ENCODE assay signal across 8 cellular contexts in genomic region chr13:36819064-36819810, GRCh38. TPM values are rescaled to one million over a fixed set of nuclear protein-coding genes. Genes with fewer than 3 reads are reported as not detected.
A peak's percentile ranks its signal among the peaks of the same experiment; 100 is the strongest.
DNase-seq lines count a peak whose midpoint lies in the region; ATAC-seq lines count a peak whose summit lies in the region.

A gene with protein sequence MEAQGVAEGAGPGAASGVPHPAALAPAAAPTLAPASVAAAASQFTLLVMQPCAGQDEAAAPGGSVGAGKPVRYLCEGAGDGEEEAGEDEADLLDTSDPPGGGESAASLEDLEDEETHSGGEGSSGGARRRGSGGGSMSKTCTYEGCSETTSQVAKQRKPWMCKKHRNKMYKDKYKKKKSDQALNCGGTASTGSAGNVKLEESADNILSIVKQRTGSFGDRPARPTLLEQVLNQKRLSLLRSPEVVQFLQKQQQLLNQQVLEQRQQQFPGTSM (plus strand): TSS chr13:36819222. CDS start chr13:36819358, 136 bp downstream.

- H3K9me3 ChIP-seq in NT2/D1 (ENCODE audit: insufficient read depth, low read length), result no peaks in the 10 kb centered on the region
- H3K9me3 ChIP-seq in endocrine pancreas (ENCODE audit: control insufficient read depth, low read length), result no peaks in the 10 kb centered on the region

- CTCF ChIA-PET in activated CD8-positive, alpha-beta memory T cell treated with anti-CD3 and anti-CD28 coated beads, Interleukin-2, amount 10 ng/mL, durations not matched to agents 7 days and 5 days (lab: Charles Lee), result interaction anchor here (1.0 kb wide), 1 partner anchor 180 kb away, joined by 3 read pairs; the partner anchor contains the start of gene ALG5

- ATAC-seq in GM19467 (IDR thresholded peaks at IDR 0.05; ENCODE audit: unreplicated experiment), result peak; percentile 89
- ATAC-seq in activated CD8-positive, alpha-beta memory T cell treated with anti-CD3 and anti-CD28 coated beads, Interleukin-2, amount 10 ng/mL, durations not matched to agents 7 days and 5 days, result peak; percentile 92

- peaks cover 16% of the 10 kb centered on the region for H3K36me3 Mint-ChIP-seq in activated CD8-positive, alpha-beta memory T cell treated with anti-CD3 and anti-CD28 coated beads, Interleukin-2, amount 10 ng/mL, durations not matched to agents 7 days and 5 days

- peaks cover 49% of the 10 kb centered on the region for H3K4me1 Mint-ChIP-seq in activated CD8-positive, alpha-beta memory T cell treated with anti-CD3 and anti-CD28 coated beads, Interleukin-2, amount 10 ng/mL, durations not matched to agents 7 days and 5 days

- no peaks in the 10 kb centered on the region for H3K9me3 Mint-ChIP-seq in activated CD8-positive, alpha-beta memory T cell treated with anti-CD3 and anti-CD28 coated beads, Interleukin-2, amount 10 ng/mL, durations not matched to agents 7 days and 5 days (ENCODE audit: low read depth)

- peak within 1 kb of the TSS; percentile 98 for H3K27ac Mint-ChIP-seq in activated CD8-positive, alpha-beta memory T cell treated with anti-CD3 and anti-CD28 coated beads, Interleukin-2, amount 10 ng/mL, durations not matched to agents 7 days and 5 days

- H3K4me3 ChIP-seq in NT2/D1 (ENCODE audit: insufficient read length, low read depth), result peak within 1 kb of the TSS; percentile 58
- H3K4me3 ChIP-seq in endocrine pancreas (ENCODE audit: control insufficient read depth, insufficient read depth, low read length), result peak within 1 kb of the TSS; percentile 92

- H3K4me3 Mint-ChIP-seq in activated CD8-positive, alpha-beta memory T cell treated with anti-CD3 and anti-CD28 coated beads, Interleukin-2, amount 10 ng/mL, durations not matched to agents 7 days and 5 days, result peak within 1 kb of the TSS; percentile 88

- DNase-seq in COR-L47 (lab: John Stamatoyannopoulos, UW) (peak; percentile 82), HPDE6-E6E7 (ENCODE audit: extremely low spot score) (peak; percentile 51), NT2/D1 (ENCODE audit: low read depth, low spot score) (peak; percentile 72), midbrain (lab: John Stamatoyannopoulos, UW) (peak; percentile 93)
- DNase-seq in activated CD8-positive, alpha-beta memory T cell treated with anti-CD3 and anti-CD28 coated beads, Interleukin-2, amount 10 ng/mL, durations not matched to agents 7 days and 5 days, result peak; percentile 94
- peak; percentile 86 to 88 for DNase-seq in stimulated activated CD8-positive, alpha-beta memory T cell treated with anti-CD3 and anti-CD28 coated beads, Interleukin-15, amount 100 ng/mL, for 48 hours (ENCODE audit: low read depth in 2 of 2)

- no peaks in the 10 kb centered on the region for H3K4me1 ChIP-seq in NT2/D1 (ENCODE audit: insufficient read depth, insufficient read length)
- H3K4me1 ChIP-seq in endocrine pancreas (ENCODE audit: control insufficient read depth, insufficient read depth, low read length), result peaks cover 17% of the 10 kb centered on the region

- no peaks in the 10 kb centered on the region for H3K27me3 ChIP-seq in NT2/D1 (ENCODE audit: insufficient read depth, insufficient read length)
- H3K27me3 ChIP-seq in endocrine pancreas (ENCODE audit: control insufficient read depth, insufficient read depth, low read length), result no peaks in the 10 kb centered on the region

- H3K27me3 Mint-ChIP-seq in activated CD8-positive, alpha-beta memory T cell treated with anti-CD3 and anti-CD28 coated beads, Interleukin-2, amount 10 ng/mL, durations not matched to agents 7 days and 5 days, result peaks cover 14% of the 10 kb centered on the region

- no peaks in the 10 kb centered on the region for H3K36me3 ChIP-seq in NT2/D1 (ENCODE audit: insufficient read depth, insufficient read length, low read length)
- H3K36me3 ChIP-seq in endocrine pancreas (ENCODE audit: control insufficient read depth, insufficient read depth, low read length), result no peaks in the 10 kb centered on the region

- H3K9ac ChIP-seq in NT2/D1 (ENCODE audit: insufficient read length, low read depth) (peak within 1 kb of the TSS; percentile 82), endocrine pancreas (ENCODE audit: control insufficient read depth, insufficient read depth, low read length) (peak within 1 kb of the TSS; percentile 82)

RNA-seq across cellular contexts. Expression of the gene that starts here (rescaled TPM):
- 10 to 100 TPM; 13.8 to 20.9 TPM for total RNA-seq in activated CD8-positive, alpha-beta memory T cell treated with anti-CD3 and anti-CD28 coated beads, Interleukin-2, amount 10 ng/mL, durations not matched to agents 7 days and 5 days

Comparison
In these comparisons a context has a peak if more than half of its experiments do, and no peak if none do; other contexts are left out.
1. Peak in every context shown above with its lines: DNase-seq, ATAC-seq and H3K4me3 ChIP-seq.